ENCODE assay signal across 1 cellular context in the genomic region with DNA sequence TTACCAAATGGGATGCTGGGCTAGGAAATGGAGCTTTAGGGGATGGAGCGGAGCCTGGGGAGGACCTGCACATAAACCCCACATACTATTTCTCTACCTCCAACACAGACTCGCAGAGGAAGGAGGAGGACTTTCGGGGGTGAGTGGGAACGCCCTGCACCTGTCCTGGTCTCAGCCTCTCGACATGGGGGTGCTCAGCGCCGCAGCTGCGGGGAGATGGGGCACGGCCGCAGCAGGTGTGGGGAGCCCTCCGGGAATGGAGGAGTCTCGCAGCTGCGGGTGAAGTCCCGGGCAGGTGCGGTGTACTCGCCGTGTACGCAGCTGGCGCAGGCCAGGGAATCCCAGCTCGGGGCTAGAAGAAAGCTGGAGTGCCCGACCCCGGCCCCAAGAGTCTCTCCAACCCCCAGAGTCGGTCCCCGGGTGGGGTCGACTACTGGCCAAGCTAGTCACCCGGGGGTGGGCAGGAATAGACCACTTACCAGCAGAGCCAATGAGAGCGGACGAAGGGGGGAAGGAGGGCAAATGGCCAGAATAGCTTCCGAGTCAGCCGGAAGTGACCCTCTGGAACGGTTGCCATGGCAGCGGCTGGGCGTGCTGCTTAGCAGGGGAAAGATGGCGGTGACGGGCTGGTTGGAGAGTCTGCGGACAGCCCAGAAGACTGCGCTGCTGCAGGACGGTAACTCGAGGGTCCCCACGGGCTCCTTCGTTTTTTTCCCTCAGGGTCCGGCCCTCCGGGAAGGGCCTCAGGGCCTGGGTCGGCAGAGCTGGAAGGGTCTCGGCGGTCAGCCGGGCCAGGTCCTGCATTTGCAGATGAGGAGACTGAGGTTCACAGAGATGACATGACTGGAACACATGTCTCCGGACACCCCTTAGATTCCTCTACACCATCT.
TF ChIP-seq lines count a peak whose summit lies in the region.

A gene (plus strand): TSS at position 597 of the 890 bp plus-strand sequence. CDS start 16 bp downstream, at position 613.
A gene (minus strand): TSS at position 533 of the 890 bp plus-strand sequence. CDS start 897 bp downstream, outside the sequence.

TF ChIP-seq in SK-N-SH, 30 proteins besides CTCF, POLR2A, EP300 and RAD21 (continued from another document):
- TF ChIP-seq, protein P1, sequence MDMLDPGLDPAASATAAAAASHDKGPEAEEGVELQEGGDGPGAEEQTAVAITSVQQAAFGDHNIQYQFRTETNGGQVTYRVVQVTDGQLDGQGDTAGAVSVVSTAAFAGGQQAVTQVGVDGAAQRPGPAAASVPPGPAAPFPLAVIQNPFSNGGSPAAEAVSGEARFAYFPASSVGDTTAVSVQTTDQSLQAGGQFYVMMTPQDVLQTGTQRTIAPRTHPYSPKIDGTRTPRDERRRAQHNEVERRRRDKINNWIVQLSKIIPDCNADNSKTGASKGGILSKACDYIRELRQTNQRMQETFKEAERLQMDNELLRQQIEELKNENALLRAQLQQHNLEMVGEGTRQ (IDR thresholded peaks at IDR 0.05; ENCODE audit: borderline replicate concordance, low read depth, low read length) = no peak
- TF ChIP-seq, protein P2, sequence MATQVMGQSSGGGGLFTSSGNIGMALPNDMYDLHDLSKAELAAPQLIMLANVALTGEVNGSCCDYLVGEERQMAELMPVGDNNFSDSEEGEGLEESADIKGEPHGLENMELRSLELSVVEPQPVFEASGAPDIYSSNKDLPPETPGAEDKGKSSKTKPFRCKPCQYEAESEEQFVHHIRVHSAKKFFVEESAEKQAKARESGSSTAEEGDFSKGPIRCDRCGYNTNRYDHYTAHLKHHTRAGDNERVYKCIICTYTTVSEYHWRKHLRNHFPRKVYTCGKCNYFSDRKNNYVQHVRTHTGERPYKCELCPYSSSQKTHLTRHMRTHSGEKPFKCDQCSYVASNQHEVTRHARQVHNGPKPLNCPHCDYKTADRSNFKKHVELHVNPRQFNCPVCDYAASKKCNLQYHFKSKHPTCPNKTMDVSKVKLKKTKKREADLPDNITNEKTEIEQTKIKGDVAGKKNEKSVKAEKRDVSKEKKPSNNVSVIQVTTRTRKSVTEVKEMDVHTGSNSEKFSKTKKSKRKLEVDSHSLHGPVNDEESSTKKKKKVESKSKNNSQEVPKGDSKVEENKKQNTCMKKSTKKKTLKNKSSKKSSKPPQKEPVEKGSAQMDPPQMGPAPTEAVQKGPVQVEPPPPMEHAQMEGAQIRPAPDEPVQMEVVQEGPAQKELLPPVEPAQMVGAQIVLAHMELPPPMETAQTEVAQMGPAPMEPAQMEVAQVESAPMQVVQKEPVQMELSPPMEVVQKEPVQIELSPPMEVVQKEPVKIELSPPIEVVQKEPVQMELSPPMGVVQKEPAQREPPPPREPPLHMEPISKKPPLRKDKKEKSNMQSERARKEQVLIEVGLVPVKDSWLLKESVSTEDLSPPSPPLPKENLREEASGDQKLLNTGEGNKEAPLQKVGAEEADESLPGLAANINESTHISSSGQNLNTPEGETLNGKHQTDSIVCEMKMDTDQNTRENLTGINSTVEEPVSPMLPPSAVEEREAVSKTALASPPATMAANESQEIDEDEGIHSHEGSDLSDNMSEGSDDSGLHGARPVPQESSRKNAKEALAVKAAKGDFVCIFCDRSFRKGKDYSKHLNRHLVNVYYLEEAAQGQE (IDR thresholded peaks at IDR 0.05; ENCODE audit: low read depth, low read length) = no peak
- TF ChIP-seq YY1 (IDR thresholded peaks at IDR 0.05; ENCODE audit: low read depth) = peak; percentile 93
